In genomic region chr1:117932576-117932975, GRCh38 we compare ENCODE assay signal across 29 cellular contexts. TPM values are rescaled to one million over a fixed set of nuclear protein-coding genes. Genes with fewer than 3 reads are reported as not detected.
DNase-seq lines count a peak whose midpoint lies in the region; ATAC-seq and TF ChIP-seq lines count a peak whose summit lies in the region.
"Had no signal": no experiment of that assay in that cellular context is flagged by ENCODE, and none has a peak within 500 bp of the region (broad histone marks: within the 10 kb centered on the region; RNA-seq: fewer than 3 reads in every experiment).

No MANE protein-coding gene starts in this region.

- H3K9me3 ChIP-seq in CD4-positive, alpha-beta T cell (ENCODE audit: control insufficient read depth, low read length), result no peaks in the 10 kb centered on the region
- H3K9me3 ChIP-seq: body of pancreas, Caco-2, gastrocnemius medialis, Peyer's patch, sigmoid colon, SJCRH30, tibial nerve had no signal

- H3K27me3 Mint-ChIP-seq in CD4-positive, alpha-beta T cell, result no peaks in the 10 kb centered on the region
- H3K27me3 Mint-ChIP-seq: progenitor cell of endocrine pancreas had no signal

- H3K9me3 Mint-ChIP-seq in CD4-positive, alpha-beta T cell, result no peaks in the 10 kb centered on the region

- CTCF ChIA-PET in CD4-positive, alpha-beta T cell (lab: Charles Lee), result no interaction called here
- CTCF ChIA-PET in RWPE1 (lab: Yijun Ruan, JAX), result interaction anchor here (0.6 kb wide), 1 partner anchor 96 kb away, joined by 3 read pairs; no protein-coding TSS in a partner anchor

- POLR2A ChIA-PET in CD4-positive, alpha-beta T cell (lab: Charles Lee), result no interaction called here
- POLR2A ChIA-PET in RWPE1 (lab: Yijun Ruan, JAX; ENCODE audit: low non-redundant PET), result no interaction called here

- H3K4me1 Mint-ChIP-seq in CD4-positive, alpha-beta T cell (ENCODE audit: low read depth), result peaks cover 61% of the 10 kb centered on the region

- no peak for DNase-seq in CD4-positive, alpha-beta T cell
- DNase-seq in ELR (ENCODE audit: low read depth) (peak; percentile 6), RWPE1 (ENCODE audit: low spot score) (peak; percentile 2), kidney tubule cell (ENCODE audit: low spot score) (peak; percentile 40), MV-4-11 (lab: John Stamatoyannopoulos, UW) (no peak)
- DNase-seq in stimulated activated CD4-positive, alpha-beta T cell treated with anti-CD3 and anti-CD28 coated beads, Interleukin-4, amount 100 ng/mL, for 4 hours, result no peak
- DNase-seq: activated CD4-positive, alpha-beta T cell treated with anti-CD3 and anti-CD28 coated beads for 48 hours; activated CD8-positive, alpha-beta memory T cell treated with anti-CD3 and anti-CD28 coated beads for 24 hours; activated effector memory CD4-positive, alpha-beta T cell treated with anti-CD3 and anti-CD28 coated beads, Interleukin-2, amount 50 U/mL, for 16 hours; activated T-cell treated with anti-CD3 and anti-CD28 coated beads for 4 hours; body of pancreas; Caco-2; cerebellar nuclear complex; gastrocnemius medialis; GDM1; kidney; NCI-H1930; NCI-H524 treated with DMSO at 0.1 percent for 48 hours; Peyer's patch; sigmoid colon; SJCRH30; stimulated activated CD4-positive, alpha-beta T cell treated with anti-CD3 and anti-CD28 coated beads, Interleukin-4, amount 100 ng/mL, for 1 hour; T1000; WERI-Rb-1 had no signal

- intact Hi-C loops in CD4-positive, alpha-beta T cell (cut with DNase I, micrococcal nuclease), result loop anchor here in 1 of 2 experiments (5.0 kb wide), 1 partner anchor 565 kb away; the partner anchor contains the start of gene MAN1A2

- TF ChIP-seq CTCF in CD4-positive, alpha-beta T cell (IDR thresholded peaks at IDR 0.05), result no peak
- TF ChIP-seq CTCF in RWPE1 (conservative IDR thresholded peaks at IDR 0.05; ENCODE audit: low read depth), result no peak

- H3K27me3 ChIP-seq in CD4-positive, alpha-beta T cell (ENCODE audit: control insufficient read depth, insufficient read depth, low read length), result no peaks in the 10 kb centered on the region
- H3K27me3 ChIP-seq: body of pancreas, gastrocnemius medialis, Peyer's patch, sigmoid colon, SJCRH30, tibial nerve had no signal

- peaks cover 65% of the 10 kb centered on the region for H3K36me3 Mint-ChIP-seq in CD4-positive, alpha-beta T cell (ENCODE audit: low read depth)

- H3K27ac ChIP-seq in CD4-positive, alpha-beta T cell (ENCODE audit: low read depth, low read length), result no peak overlapping the region
- no peak overlapping the region for H3K27ac ChIP-seq in RWPE1
- H3K27ac ChIP-seq: body of pancreas, C4-2B, gastrocnemius medialis, Peyer's patch, sigmoid colon, SJCRH30, tibial nerve, WERI-Rb-1 had no signal

- no peak for ATAC-seq in CD4-positive, alpha-beta T cell (ENCODE audit: poor library complexity)
- ATAC-seq in GM18505 (IDR thresholded peaks at IDR 0.05; ENCODE audit: unreplicated experiment), result no peak
- ATAC-seq: body of pancreas, gastrocnemius medialis, HCT116 had no signal

- no peak for TF ChIP-seq POLR2A in GM18505 (IDR thresholded peaks at IDR 0.05; ENCODE audit: borderline replicate concordance, extremely low read depth, insufficient read depth, insufficient read length)

- H3K4me3 Mint-ChIP-seq in CD4-positive, alpha-beta T cell, result peak overlapping the region; percentile 35

- H3K27ac Mint-ChIP-seq in CD4-positive, alpha-beta T cell, result peak overlapping the region; percentile 22
- H3K27ac Mint-ChIP-seq: progenitor cell of endocrine pancreas had no signal

RNA-seq across cellular contexts. Expression of gene WDR3, which starts 3.0 kb away (rescaled TPM):
- 1 to 10 TPM; 5.8 to 7.5 TPM for total RNA-seq in CD4-positive, alpha-beta T cell

RNA-seq across cellular contexts. Expression of gene GDAP2, which starts 3.2 kb away (rescaled TPM):
- total RNA-seq in CD4-positive, alpha-beta T cell, result 10 to 100 TPM; 18.1 to 18.9 TPM

Comparison
In these comparisons a context has a peak if more than half of its experiments do, and no peak if none do; other contexts are left out.
1. DNase-seq: peak in ELR (single experiment), RWPE1 (single experiment) and kidney tubule cell (single experiment); none in CD4-positive, alpha-beta T cell (0 of 10), stimulated activated CD4-positive, alpha-beta T cell treated with anti-CD3 and anti-CD28 coated beads, Interleukin-4, amount 100 ng/mL, for 4 hours (0 of 2) and MV-4-11 (single experiment).